Comparison of ENCODE assay signal across 8 cellular contexts in genomic region chr17:39952665-39953470, GRCh38. TPM values are rescaled to one million over a fixed set of nuclear protein-coding genes. Genes with fewer than 3 reads are reported as not detected.
DNase-seq lines count a peak whose midpoint lies in the region; ATAC-seq and TF ChIP-seq lines count a peak whose summit lies in the region.

No MANE protein-coding gene starts in this region.

- H3K4me3 ChIP-seq in LNCaP clone FGC (ENCODE audit: low read depth, low read length): peak overlapping the region; percentile 48

- H3K27ac ChIP-seq in RWPE1 (peak overlapping the region; percentile 67), foreskin keratinocyte (peak overlapping the region; percentile 39)

- H3K9me3 Mint-ChIP-seq in neural crest cell: no peaks in the 10 kb centered on the region
- H3K9me3 Mint-ChIP-seq in stimulated activated naive CD8-positive, alpha-beta T cell treated with anti-CD3 and anti-CD28 coated beads, Interleukin-15, amount 100 ng/mL, for 72 hours: no peaks in the 10 kb centered on the region

- ATAC-seq in GM21786 (IDR thresholded peaks at IDR 0.05; ENCODE audit: unreplicated experiment) (peak; percentile 82), foreskin keratinocyte (peak; percentile 81)
- peak; percentile 91 for ATAC-seq in stimulated activated naive CD8-positive, alpha-beta T cell treated with anti-CD3 and anti-CD28 coated beads, Interleukin-15, amount 100 ng/mL, for 72 hours

- no peaks in the 10 kb centered on the region for H3K27me3 Mint-ChIP-seq in neural crest cell (ENCODE audit: low read depth)
- H3K27me3 Mint-ChIP-seq in stimulated activated naive CD8-positive, alpha-beta T cell treated with anti-CD3 and anti-CD28 coated beads, Interleukin-15, amount 100 ng/mL, for 72 hours: no peaks in the 10 kb centered on the region

- no peaks in the 10 kb centered on the region for H3K4me1 ChIP-seq in foreskin keratinocyte

- TF ChIP-seq CTCF in LNCaP clone FGC (IDR thresholded peaks at IDR 0.05; ENCODE audit: control insufficient read depth, extremely low read depth, insufficient read depth) (no peak), RWPE1 (conservative IDR thresholded peaks at IDR 0.05; ENCODE audit: low read depth) (no peak), foreskin keratinocyte (conservative IDR thresholded peaks at IDR 0.05) (no peak), neural crest cell (conservative IDR thresholded peaks at IDR 0.05) (no peak)

- peak; percentile 89 for DNase-seq in DMS79 treated with DMSO at 0.1 percent for 48 hours (lab: John Stamatoyannopoulos, UW)
- peak; percentile 78 for DNase-seq in LNCaP clone FGC (ENCODE audit: low read depth)
- DNase-seq in RWPE1 (ENCODE audit: low spot score): peak; percentile 96
- peak; percentile 96 for DNase-seq in activated gamma-delta T cell (lab: John Stamatoyannopoulos, UW)
- DNase-seq in foreskin keratinocyte: peak; percentile 65 to 81
- DNase-seq in neural crest cell (ENCODE audit: low read depth, low spot score): peak; percentile 91
- DNase-seq in stimulated activated naive CD8-positive, alpha-beta T cell treated with anti-CD3 and anti-CD28 coated beads, Interleukin-15, amount 100 ng/mL, for 72 hours: peak; percentile 85 to 93

- no peaks in the 10 kb centered on the region for H3K36me3 Mint-ChIP-seq in neural crest cell (ENCODE audit: low read depth)

- H3K27me3 ChIP-seq in foreskin keratinocyte: peaks cover 5% of the 10 kb centered on the region

- peak overlapping the region; percentile 35 for H3K27ac Mint-ChIP-seq in neural crest cell (ENCODE audit: unreplicated experiment)
- H3K27ac Mint-ChIP-seq in stimulated activated naive CD8-positive, alpha-beta T cell treated with anti-CD3 and anti-CD28 coated beads, Interleukin-15, amount 100 ng/mL, for 72 hours: peak overlapping the region; percentile 79 to 85

- POLR2A ChIA-PET in RWPE1 (lab: Yijun Ruan, JAX; ENCODE audit: low non-redundant PET): no interaction called here

- H3K4me1 Mint-ChIP-seq in neural crest cell: peaks cover 29% of the 10 kb centered on the region
- H3K4me1 Mint-ChIP-seq in stimulated activated naive CD8-positive, alpha-beta T cell treated with anti-CD3 and anti-CD28 coated beads, Interleukin-15, amount 100 ng/mL, for 72 hours: peaks cover 41% of the 10 kb centered on the region

- CTCF ChIA-PET in RWPE1 (lab: Yijun Ruan, JAX): no interaction called here

- H3K4me3 Mint-ChIP-seq in neural crest cell: peak overlapping the region; percentile 68
- peak overlapping the region; percentile 86 to 89 for H3K4me3 Mint-ChIP-seq in stimulated activated naive CD8-positive, alpha-beta T cell treated with anti-CD3 and anti-CD28 coated beads, Interleukin-15, amount 100 ng/mL, for 72 hours

RNA-seq across cellular contexts. Expression of gene GSDMA, which starts 9.9 kb away (rescaled TPM):
- total RNA-seq in foreskin keratinocyte (3.6 and 4.3 TPM in 2 replicates), neural crest cell (not detected in 2 replicates)
- polyA plus RNA-seq in foreskin keratinocyte: 2.5 and 2.8 TPM in 2 replicates

RNA-seq across cellular contexts. Expression of gene LRRC3C, which starts 25.3 kb away (rescaled TPM):
- total RNA-seq in foreskin keratinocyte (not detected in 2 replicates), neural crest cell (not detected in 2 replicates)
- not detected in 2 replicates for polyA plus RNA-seq in foreskin keratinocyte

RNA-seq across cellular contexts. Expression of gene ORMDL3, which starts 25.5 kb away (rescaled TPM):
- total RNA-seq in foreskin keratinocyte (40.1 and 40.7 TPM in 2 replicates), neural crest cell (42.2 and 47.8 TPM in 2 replicates)
- polyA plus RNA-seq in foreskin keratinocyte: 31.2 and 31.3 TPM in 2 replicates

RNA-seq across cellular contexts. Expression of gene PSMD3, which starts 27.7 kb away (rescaled TPM):
- total RNA-seq in foreskin keratinocyte (160 and 182 TPM in 2 replicates), neural crest cell (157 and 158 TPM in 2 replicates)
- 172 and 186 TPM in 2 replicates for polyA plus RNA-seq in foreskin keratinocyte

RNA-seq across cellular contexts. Expression of gene GSDMB, which starts 34.4 kb away (rescaled TPM):
- 3.4 and 3.9 TPM in 2 replicates for total RNA-seq in foreskin keratinocyte
- 3.2 and 3.6 TPM in 2 replicates for polyA plus RNA-seq in foreskin keratinocyte
- 7.9 and 8.8 TPM in 2 replicates for total RNA-seq in neural crest cell

Comparison
In these comparisons a context has a peak if more than half of its experiments do, and no peak if none do; other contexts are left out.
1. Peak in every context shown above with its lines: DNase-seq, ATAC-seq, H3K4me3 ChIP-seq and H3K27ac ChIP-seq.